9 cellular contexts compared by ENCODE assay signal in genomic region chr18:49560277-49561126, GRCh38. TPM values are rescaled to one million over a fixed set of nuclear protein-coding genes. Genes with fewer than 3 reads are reported as not detected.
DNase-seq lines count a peak whose midpoint lies in the region; ATAC-seq and TF ChIP-seq lines count a peak whose summit lies in the region.
"Had no signal": no experiment of that assay in that cellular context is flagged by ENCODE, and none has a peak within 500 bp of the region (broad histone marks: within the 10 kb centered on the region; RNA-seq: fewer than 3 reads in every experiment).

No MANE protein-coding gene starts in this region.

- peak overlapping the region; percentile 90 for H3K4me2 ChIP-seq in PC-3 (ENCODE audit: low read length)

- no peaks in the 10 kb centered on the region for H4K20me1 ChIP-seq in PC-3 (ENCODE audit: low read length)

- 3% methylated on average over 38 to 40 of the region's 40 CpGs for WGBS in esophagus, 2 donors

- H3K36me3 ChIP-seq in PC-3 (ENCODE audit: low read depth, low read length) (no peaks in the 10 kb centered on the region), esophagus (ENCODE audit: control insufficient read depth in 2 of 2, insufficient read depth in 2 of 2, low read length in 1 of 2) (no peaks in the 10 kb centered on the region), neuron (ENCODE audit: insufficient read depth, low read length) (peaks cover 3% of the 10 kb centered on the region)

- peak overlapping the region; percentile 81 for H3K9ac ChIP-seq in PC-3 (ENCODE audit: low read length)

- H3K9me3 ChIP-seq in PC-3 (ENCODE audit: low read length) (no peaks in the 10 kb centered on the region), esophagus (ENCODE audit: control insufficient read depth in 2 of 2, insufficient read depth in 1 of 2, low read depth in 1 of 2, low read length in 1 of 2) (no peaks in the 10 kb centered on the region), neuron (ENCODE audit: low read length) (no peaks in the 10 kb centered on the region)

- peak; percentile 12 for ATAC-seq in PC-3
- ATAC-seq in GM18520 (IDR thresholded peaks at IDR 0.05; ENCODE audit: unreplicated experiment), result no peak
- ATAC-seq in HG03520 (IDR thresholded peaks at IDR 0.05; ENCODE audit: unreplicated experiment), result no peak

- no peaks in the 10 kb centered on the region for H3F3A ChIP-seq in PC-3 (ENCODE audit: low read length, unreplicated experiment)

- POLR2A ChIA-PET in PC-3 (lab: Charles Lee; ENCODE audit: unreplicated experiment), result no interaction called here

- intact Hi-C loops in PC-3 (cut with micrococcal nuclease), result loop anchor here (2.0 to 10.0 kb wide), 3 partner anchors 52 to 168 kb away; no protein-coding TSS in a partner anchor

- H2AFZ ChIP-seq in PC-3 (ENCODE audit: low read length) (peak overlapping the region; percentile 55), neuron (ENCODE audit: low read depth, low read length) (peak overlapping the region; percentile 45)

- H3K4me1 ChIP-seq in PC-3 (ENCODE audit: insufficient read depth, low read length) (peaks cover 6% of the 10 kb centered on the region), esophagus (ENCODE audit: control insufficient read depth in 2 of 2, insufficient read depth in 2 of 2, low read length in 1 of 2) (peaks cover 3 to 22% of the 10 kb centered on the region in 2 donors), neuron (ENCODE audit: insufficient read depth, low read length) (peaks cover 33% of the 10 kb centered on the region)

- BruUV-seq in PC-3 (replicated peaks; lab: Mats Ljungman, UMichigan), result no TSS peak

- H3K4me3 ChIP-seq in PC-3 (ENCODE audit: low read length), result peak overlapping the region; percentile 71
- H3K4me3 ChIP-seq in esophagus (ENCODE audit: low read depth in 1 of 2, low read length in 2 of 2), result peak overlapping the region; percentile 13 to 17
- peak overlapping the region; percentile 72 for H3K4me3 ChIP-seq in neuron (ENCODE audit: low read length)

- CTCF ChIA-PET in PC-3 (lab: Charles Lee), result interaction anchor here (1.0 to 1.1 kb wide), 3 partner anchors 10 to 298 kb away, joined by 4 to 6 read pairs (median 4); no protein-coding TSS in a partner anchor

- H3K79me2 ChIP-seq in PC-3 (ENCODE audit: low read length), result peaks cover 15% of the 10 kb centered on the region; the same call in 1 of the 2 replicates

- TF ChIP-seq CTCF in PC-3 (conservative IDR thresholded peaks at IDR 0.05; ENCODE audit: low read depth, low read length), result no peak

- no peaks in the 10 kb centered on the region for H3K9me2 ChIP-seq in PC-3 (replicated peaks; ENCODE audit: low read length)

- H3K27ac ChIP-seq in PC-3 (ENCODE audit: low read length) (peak overlapping the region; percentile 64; the same call in 1 of the 2 replicates), esophagus (ENCODE audit: low read depth in 2 of 2, low read length in 1 of 2) (no peak overlapping the region)

- DNase-seq in NCI-H1417 (lab: John Stamatoyannopoulos, UW) (peak; percentile 46 to 80 (median 75)), NCI-H1417 treated with DMSO at 0.1 percent for 48 hours (lab: John Stamatoyannopoulos, UW) (no peak), PC-3 (no peak), RKO (ENCODE audit: low spot score) (no peak)

- H3K27me3 ChIP-seq in PC-3 (ENCODE audit: low read length) (no peaks in the 10 kb centered on the region), esophagus (ENCODE audit: control insufficient read depth in 1 of 2, insufficient read depth in 2 of 2, low read length in 2 of 2) (peaks cover 0 to 4% of the 10 kb centered on the region in 2 donors), neuron (ENCODE audit: insufficient read depth, low read length) (no peaks in the 10 kb centered on the region)

RNA-seq across cellular contexts. Expression of gene LIPG, which starts 1.4 kb away (rescaled TPM):
- total RNA-seq in PC-3 (2014; rRNA removed), result 9.1 and 14.8 TPM in 2 replicates
- 1 to 10 TPM in 1 of 2 donors, under 1 TPM in 1; 0.47 to 1.4 TPM for polyA plus RNA-seq in esophagus
- total RNA-seq: SK-MEL-5 had no signal

Comparison
In these comparisons a context has a peak if more than half of its experiments do, and no peak if none do; other contexts are left out.
1. DNase-seq: peak in NCI-H1417 (3 of 3); none in NCI-H1417 treated with DMSO at 0.1 percent for 48 hours (single experiment), PC-3 (single experiment) and RKO (single experiment).
2. H3K4me3 ChIP-seq: peak in every context shown above with its lines; median percentile 72 in neuron; 71 in PC-3; 15 in esophagus.